In genomic region chr6:3179945-3180344, GRCh38 we compare ENCODE assay signal across 1 cellular context.
A peak's percentile ranks its signal among the peaks of the same experiment; 100 is the strongest.
TF ChIP-seq lines count a peak whose summit lies in the region.

No MANE protein-coding gene starts in this region.

TF ChIP-seq in K562, 482 proteins besides CTCF, POLR2A, EP300 and RAD21:
- TF ChIP-seq NFIC (IDR thresholded peaks at IDR 0.05) = 0 out of 2 replicates have a peak, but pooled peaks have one; percentile 26
